Comparison of ENCODE assay signal across 8 cellular contexts in genomic region chr12:93060666-93061413, GRCh38.
DNase-seq lines count a peak whose midpoint lies in the region; ATAC-seq and TF ChIP-seq lines count a peak whose summit lies in the region.

No MANE protein-coding gene starts in this region.

- DNase-seq in AG20443 (ENCODE audit: low spot score) (peak; percentile 61), ovary (peak; percentile 33 to 69 (median 56)), DMS114 treated with DMSO at 0.1 percent for 48 hours (lab: John Stamatoyannopoulos, UW; ENCODE audit: unreplicated experiment) (no peak), posterior vena cava (ENCODE audit: low spot score) (no peak)
- DNase-seq in activated naive CD4-positive, alpha-beta T cell treated with Interleukin-2 at 50 U/mL for 16 hours = no peak

- peak overlapping the region; percentile 42 for H3K27ac ChIP-seq in cingulate gyrus (ENCODE audit: low read depth, low read length)
- peak overlapping the region in 1 of 2 donors; percentile 31 for H3K27ac ChIP-seq in ovary

- no peaks in the 10 kb centered on the region for H3K9me3 ChIP-seq in ovary

- ATAC-seq in GM21367 (IDR thresholded peaks at IDR 0.05; ENCODE audit: unreplicated experiment) (peak; percentile 28), HG03521 (IDR thresholded peaks at IDR 0.05; ENCODE audit: unreplicated experiment) (peak; percentile 25)

- no peaks in the 10 kb centered on the region for H3K36me3 ChIP-seq in ovary

- no peak for TF ChIP-seq POLR2A in ovary (IDR thresholded peaks at IDR 0.05)

- no peak for TF ChIP-seq CTCF in ovary (IDR thresholded peaks at IDR 0.05)

- no peak for TF ChIP-seq EP300 in ovary (IDR thresholded peaks at IDR 0.05)

- intact Hi-C loops in ovary (cut with DNase I) = no loop called here
- intact Hi-C loops in posterior vena cava (cut with DNase I) = no loop called here

- no peaks in the 10 kb centered on the region for H3K27me3 ChIP-seq in ovary

- peaks cover 13% of the 10 kb centered on the region for H3K4me1 ChIP-seq in ovary (ENCODE audit: insufficient read depth)

- no peak overlapping the region for H3K4me3 ChIP-seq in ovary

- 14 to 17% (median 16%) methylated on average over 8 of the region's 8 CpGs for WGBS in ovary, 3 donors

Comparison
In these comparisons a context has a peak if more than half of its experiments do, and no peak if none do; other contexts are left out.
1. DNase-seq: peak in AG20443 (single experiment) and ovary (5 of 5); none in DMS114 treated with DMSO at 0.1 percent for 48 hours (single experiment), activated naive CD4-positive, alpha-beta T cell treated with Interleukin-2 at 50 U/mL for 16 hours (single experiment) and posterior vena cava (single experiment).